In the genomic region with DNA sequence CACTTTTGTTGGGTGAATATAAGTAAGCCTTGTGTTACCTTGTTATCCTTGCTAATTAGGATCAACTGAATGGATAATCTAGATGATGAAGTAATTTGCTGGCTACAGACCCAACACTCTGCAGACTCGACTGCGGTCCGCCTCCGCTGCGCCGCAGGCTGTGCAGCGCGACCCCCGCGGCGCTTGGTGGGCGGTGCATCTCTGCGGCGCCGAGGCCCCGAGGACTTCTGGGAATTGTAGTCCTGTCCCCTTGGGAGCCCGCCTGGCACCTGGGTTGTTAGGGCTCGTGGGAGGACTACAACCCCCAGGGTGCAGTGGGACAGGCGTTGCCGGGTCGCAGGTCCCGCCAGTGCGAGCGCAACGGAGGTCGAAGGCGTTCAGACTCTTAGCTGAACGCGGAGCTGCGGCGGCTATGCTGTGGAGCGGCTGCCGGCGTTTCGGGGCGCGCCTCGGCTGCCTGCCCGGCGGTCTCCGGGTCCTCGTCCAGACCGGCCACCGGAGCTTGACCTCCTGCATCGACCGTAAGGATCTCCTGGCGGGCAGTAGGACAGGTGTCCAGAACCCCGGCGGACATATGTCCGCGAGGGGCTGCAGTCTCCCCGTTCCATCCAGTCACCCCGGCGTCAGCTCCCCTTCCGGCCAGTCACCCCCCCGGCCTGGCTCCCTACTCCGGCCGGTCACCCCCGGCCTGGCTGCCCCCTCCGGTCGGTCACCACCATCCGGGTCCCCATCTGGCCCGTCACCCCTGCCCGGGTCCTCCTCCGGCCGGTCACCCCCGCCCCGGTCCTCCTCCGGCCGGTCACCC, we compare ENCODE assay signal across 8 cellular contexts. TPM values are rescaled to one million over a fixed set of nuclear protein-coding genes. Genes with fewer than 3 reads are reported as not detected.
DNase-seq lines count a peak whose midpoint lies in the region; ATAC-seq and TF ChIP-seq lines count a peak whose summit lies in the region.

ACAD8 (plus strand) TSS at position 380 of the 805 bp plus-strand sequence; CDS start at position 413, 33 bp downstream.
THYN1 (minus strand) TSS at position 164 of the 805 bp plus-strand sequence. CDS start 470 bp downstream, outside the sequence.

- peak within 1 kb of the TSS; percentile 98 for H3K4me3 Mint-ChIP-seq in T-helper 1 cell treated with Interleukin-12 subunit alpha and Interleukin-12 subunit beta and Interleukin-4 antibody, amounts not matched to agents 30 μg/mL and 1 μg/mL, for 36 hours

- H3K27me3 ChIP-seq in prostate gland (replicated peaks; ENCODE audit: insufficient read depth) = no peaks in the 10 kb centered on the region

- TF ChIP-seq CTCF in GM13977 (IDR thresholded peaks at IDR 0.05; ENCODE audit: extremely low read depth, insufficient read depth, missing control alignments) = no peak
- TF ChIP-seq CTCF in prostate gland (IDR thresholded peaks at IDR 0.05) = peak in 2 of 4 experiments; percentile 64 to 67

- peaks cover 11% of the 10 kb centered on the region for H3K36me3 Mint-ChIP-seq in T-helper 1 cell treated with Interleukin-12 subunit alpha and Interleukin-12 subunit beta and Interleukin-4 antibody, amounts not matched to agents 30 μg/mL and 1 μg/mL, for 36 hours (ENCODE audit: low read depth)

- peak; percentile 64 for TF ChIP-seq POLR2A in prostate gland (IDR thresholded peaks at IDR 0.05)

- H3K9me3 ChIP-seq in prostate gland = no peaks in the 10 kb centered on the region

- in situ Hi-C loops in GM13977 (cut with MboI; ENCODE audit: low pct_unique_long_range_greater_than_20kb, low sequenced_read_pairs, unreplicated experiment) = no loop called here

- H3K9me3 Mint-ChIP-seq in T-helper 1 cell treated with Interleukin-12 subunit alpha and Interleukin-12 subunit beta and Interleukin-4 antibody, amounts not matched to agents 30 μg/mL and 1 μg/mL, for 36 hours = no peaks in the 10 kb centered on the region

- peak within 1 kb of the TSS; percentile 89 for H3K27ac Mint-ChIP-seq in T-helper 1 cell treated with Interleukin-12 subunit alpha and Interleukin-12 subunit beta and Interleukin-4 antibody, amounts not matched to agents 30 μg/mL and 1 μg/mL, for 36 hours

- H3K4me3 ChIP-seq in prostate gland (peak within 1 kb of the TSS; percentile 88 to 89), urinary bladder (ENCODE audit: low read depth, low read length) (peak within 1 kb of the TSS; percentile 75)

- WGBS in prostate gland = 0% methylated on average over 21 of the region's 70 CpGs
- under 1% methylated on average over 70 of the region's 70 CpGs for WGBS in urinary bladder

- peaks cover 0 to 4% of the 10 kb centered on the region in 2 donors for H3K36me3 ChIP-seq in prostate gland
- H3K36me3 ChIP-seq in urinary bladder (ENCODE audit: insufficient read depth) = no peaks in the 10 kb centered on the region

- peak within 1 kb of the TSS; percentile 78 to 79 for H3K27ac ChIP-seq in prostate gland
- H3K27ac ChIP-seq in urinary bladder (ENCODE audit: low read depth) = no peak within 1 kb of the TSS

- no peaks in the 10 kb centered on the region for H3K27me3 Mint-ChIP-seq in T-helper 1 cell treated with Interleukin-12 subunit alpha and Interleukin-12 subunit beta and Interleukin-4 antibody, amounts not matched to agents 30 μg/mL and 1 μg/mL, for 36 hours (ENCODE audit: low read depth)

- ATAC-seq in HG02884 (IDR thresholded peaks at IDR 0.05; ENCODE audit: unreplicated experiment) (peak; percentile 99), left cardiac atrium (peak; percentile 99 to 100)

- peaks cover 31% of the 10 kb centered on the region for H3K4me1 Mint-ChIP-seq in T-helper 1 cell treated with Interleukin-12 subunit alpha and Interleukin-12 subunit beta and Interleukin-4 antibody, amounts not matched to agents 30 μg/mL and 1 μg/mL, for 36 hours (ENCODE audit: low read depth)

- peak; percentile 99 for DNase-seq in GM13977 (ENCODE audit: low spot score)
- peak; percentile 58 for DNase-seq in NCI-H1694 (lab: John Stamatoyannopoulos, UW)
- peak; percentile 92 for DNase-seq in amniotic stem cell (lab: John Stamatoyannopoulos, UW)
- DNase-seq in left cardiac atrium = peak; percentile 98
- peak; percentile 96 for DNase-seq in prostate gland (ENCODE audit: low spot score)

- intact Hi-C loops in left cardiac atrium (cut with DNase I) = no loop called here
- intact Hi-C loops in prostate gland (cut with DNase I) = loop anchor here (5.0 kb wide), 1 partner anchor 326 kb away; no protein-coding TSS in a partner anchor

- H3K4me1 ChIP-seq in prostate gland (replicated peaks) (peaks cover 2% of the 10 kb centered on the region), urinary bladder (ENCODE audit: insufficient read depth) (peaks cover 5% of the 10 kb centered on the region)

RNA-seq across cellular contexts. Expression of gene ACAD8, which starts in this region (rescaled TPM):
- total RNA-seq in left cardiac atrium (10 to 100 TPM; 25.7 to 27.3 TPM), prostate gland (10 to 100 TPM; 39.4 to 46.1 TPM), urinary bladder (20.1 TPM)
- polyA plus RNA-seq in urinary bladder = 24.0 TPM

RNA-seq across cellular contexts. Expression of gene THYN1, which starts in this region (rescaled TPM):
- total RNA-seq in left cardiac atrium = 10 to 100 TPM; 32.5 to 37.1 TPM
- total RNA-seq in prostate gland = 10 to 100 TPM; 48.5 to 59.7 TPM
- 47.2 TPM for total RNA-seq in urinary bladder
- 61.7 TPM for polyA plus RNA-seq in urinary bladder
